Comparison of ENCODE assay signal across 8 cellular contexts in the genomic region with DNA sequence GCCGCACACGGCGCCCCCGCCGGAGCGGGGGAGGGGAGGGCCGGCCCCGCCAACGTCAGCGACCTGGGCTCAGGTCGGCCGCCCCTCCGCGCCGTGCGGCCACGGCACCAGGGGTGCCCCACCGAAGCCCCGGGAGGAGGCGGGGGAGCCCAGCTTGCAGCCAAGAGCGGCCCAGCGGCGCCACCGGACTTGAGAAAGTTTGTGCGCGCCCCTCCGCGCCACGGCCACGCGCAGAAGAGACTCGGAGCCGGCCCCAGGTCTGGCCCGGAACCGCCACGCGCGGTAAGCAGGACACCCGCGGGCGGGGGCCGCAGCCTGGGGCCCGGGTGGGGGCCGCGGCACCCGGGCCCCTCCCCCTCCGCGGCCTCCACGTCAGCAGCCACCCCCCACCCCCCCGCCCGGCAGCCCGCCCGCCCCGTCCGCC. TPM values are rescaled to one million over a fixed set of nuclear protein-coding genes. Genes with fewer than 3 reads are reported as not detected.
DNase-seq lines count a peak whose midpoint lies in the region; ATAC-seq, FAIRE-seq and TF ChIP-seq lines count a peak whose summit lies in the region.

No MANE protein-coding gene starts in this region.

- DNase-seq in GM12864 (ENCODE audit: low read depth) (no peak), H7 (peak; percentile 84), PC-3 (peak; percentile 10), HepG2 (ENCODE audit: low spot score) (no peak), thoracic aorta (ENCODE audit: low spot score) (no peak), midbrain (lab: John Stamatoyannopoulos, UW) (no peak), occipital lobe (lab: John Stamatoyannopoulos, UW) (no peak)
- peak; percentile 8 for DNase-seq in central memory CD4-positive, alpha-beta T cell

- H4K20me1 ChIP-seq in PC-3 (ENCODE audit: low read length) (peaks cover 38% of the 10 kb centered on the region), HepG2 (ENCODE audit: insufficient read depth, low read length) (peaks cover 49% of the 10 kb centered on the region)

- intact Hi-C loops in PC-3 (cut with micrococcal nuclease): loop anchor here (2.0 kb wide), 1 partner anchor 42 kb away; a partner anchor contains a TSS
- intact Hi-C loops in HepG2 (cut with micrococcal nuclease; ENCODE audit: unreplicated experiment): loop anchor here (2.0 to 10.0 kb wide), 2 partner anchors 42 to 82 kb away; a partner anchor contains a TSS

- H3K79me2 ChIP-seq in PC-3 (ENCODE audit: low read length): peaks cover 94% of the 10 kb centered on the region
- H3K79me2 ChIP-seq in HepG2 (ENCODE audit: insufficient read depth, low read length): peaks cover 94% of the 10 kb centered on the region

- TF ChIP-seq CTCF in GM12864 (IDR thresholded peaks at IDR 0.05; ENCODE audit: low read depth, low read length, missing control alignments): no peak
- TF ChIP-seq CTCF in PC-3 (conservative IDR thresholded peaks at IDR 0.05; ENCODE audit: low read depth, low read length): no peak
- TF ChIP-seq CTCF in HepG2 (CRISPR knock-in tag; IDR thresholded peaks at IDR 0.05): no peak; the same call in 1 of the 2 replicates
- TF ChIP-seq CTCF in thoracic aorta (IDR thresholded peaks at IDR 0.05): no peak

- ATAC-seq in PC-3: peak; percentile 41
- ATAC-seq in HepG2: peak; percentile 26
- ATAC-seq in thoracic aorta (ENCODE audit: insufficient number of reproducible peaks, low FRiP score, low read depth): no peak

- TF ChIP-seq POLR2A in HepG2 (IDR thresholded peaks at IDR 0.05; ENCODE audit: insufficient read depth in 1 of 2, low read depth in 2 of 2, low read length in 2 of 2): no peak

- POLR2A ChIA-PET in PC-3 (lab: Charles Lee; ENCODE audit: unreplicated experiment): no interaction called here
- POLR2A ChIA-PET in HepG2 (lab: Yijun Ruan, JAX): interaction anchor here (1.0 to 2.2 kb wide), 3 partner anchors 11 to 87 kb away, joined by 3 to 8 read pairs (median 3); a partner anchor contains a TSS

- peak overlapping the region; percentile 49 for H3K27ac ChIP-seq in PC-3 (ENCODE audit: low read length)
- H3K27ac ChIP-seq in HepG2 (ENCODE audit: extremely low read length, insufficient read depth, low read length): peak overlapping the region; percentile 85
- H3K27ac ChIP-seq in thoracic aorta: peak overlapping the region; percentile 93 to 94

- H3K9ac ChIP-seq in PC-3 (ENCODE audit: low read length): peak overlapping the region; percentile 87
- peak overlapping the region; percentile 97 for H3K9ac ChIP-seq in HepG2 (ENCODE audit: insufficient read depth, low read depth, low read length)

- BruUV-seq in PC-3 (replicated peaks; lab: Mats Ljungman, UMichigan) (no TSS peak), HepG2 (replicated peaks; lab: Mats Ljungman, UMichigan) (no TSS peak)

- H3K9me3 ChIP-seq in PC-3 (ENCODE audit: low read length) (no peaks in the 10 kb centered on the region), HepG2 (ENCODE audit: low read length) (no peaks in the 10 kb centered on the region), thoracic aorta (no peaks in the 10 kb centered on the region)

- H3K4me2 ChIP-seq in PC-3 (ENCODE audit: low read length): peak overlapping the region; percentile 95
- peak overlapping the region; percentile 97 for H3K4me2 ChIP-seq in HepG2 (ENCODE audit: low read depth, low read length)

- CTCF ChIA-PET in PC-3 (lab: Charles Lee) (no interaction called here), HepG2 (lab: Yijun Ruan, JAX; ENCODE audit: low intra/inter-chr PET ratio, low total read pairs) (no interaction called here)

- FAIRE-seq in HepG2 (lab: Jason Lieb, UNC): no peak

- H3K9me2 ChIP-seq in PC-3 (replicated peaks; ENCODE audit: low read length): no peaks in the 10 kb centered on the region

- peaks cover 2% of the 10 kb centered on the region; the same call in 1 of the 2 replicates for H3K36me3 ChIP-seq in H7 (replicated peaks; ENCODE audit: control insufficient read depth, insufficient read depth, low read length)
- H3K36me3 ChIP-seq in PC-3 (ENCODE audit: low read depth, low read length): peaks cover 15% of the 10 kb centered on the region; the same call in 1 of the 2 replicates
- H3K36me3 ChIP-seq in HepG2 (replicated peaks in 1 of 2; ENCODE audit: control insufficient read depth in 1 of 2, insufficient read depth in 2 of 2, low read length in 2 of 2): peaks cover 14 to 22% of the 10 kb centered on the region in 2 experiments
- H3K36me3 ChIP-seq in thoracic aorta: peaks cover 6% of the 10 kb centered on the region

- peak; percentile 35; the same call in 1 of the 2 replicates for TF ChIP-seq RAD21 in HepG2 (CRISPR knock-in tag; IDR thresholded peaks at IDR 0.05)

- no peaks in the 10 kb centered on the region for H3K27me3 ChIP-seq in H7 (ENCODE audit: control insufficient read depth, insufficient read depth, low read length)
- no peaks in the 10 kb centered on the region for H3K27me3 ChIP-seq in PC-3 (ENCODE audit: low read length)
- H3K27me3 ChIP-seq in HepG2 (ENCODE audit: control insufficient read depth in 1 of 2, insufficient read depth in 2 of 2, low read length in 2 of 2): no peaks in the 10 kb centered on the region; a peak in 1 of 5 replicates
- H3K27me3 ChIP-seq in thoracic aorta (replicated peaks; ENCODE audit: insufficient read depth): no peaks in the 10 kb centered on the region

- H2AFZ ChIP-seq in PC-3 (ENCODE audit: low read length): peak overlapping the region; percentile 63; the same call in 1 of the 2 replicates
- H2AFZ ChIP-seq in HepG2 (ENCODE audit: low read length): no peak overlapping the region

- no peaks in the 10 kb centered on the region for H3F3A ChIP-seq in PC-3 (ENCODE audit: low read length, unreplicated experiment)

- WGBS in HepG2 (ENCODE audit: low lambda C conversion rate): 1% methylated on average over 15 of the region's 55 CpGs

- in situ Hi-C loops in HepG2 (cut with HindIII; ENCODE audit: extremely low pct_ligation_motif_present, low pct_unique_long_range_greater_than_20kb): no loop called here

- peak overlapping the region; percentile 92 for H3K4me3 ChIP-seq in GM12864 (ENCODE audit: low read depth, low read length)
- H3K4me3 ChIP-seq in H7 (ENCODE audit: insufficient read depth, low read depth, low read length): peak overlapping the region; percentile 73
- peak overlapping the region; percentile 83 for H3K4me3 ChIP-seq in PC-3 (ENCODE audit: low read length)
- H3K4me3 ChIP-seq in HepG2 (replicated peaks in 1 of 3; ENCODE audit: insufficient read depth in 1 of 3, low read depth in 2 of 3, low read length in 3 of 3): peak overlapping the region; percentile 75 to 91 (median 80)
- peak overlapping the region; percentile 97 for H3K4me3 ChIP-seq in thoracic aorta

- H3K4me1 ChIP-seq in PC-3 (ENCODE audit: insufficient read depth, low read length) (peaks cover 25% of the 10 kb centered on the region), HepG2 (ENCODE audit: insufficient read depth, low read length) (peaks cover 70% of the 10 kb centered on the region), thoracic aorta (ENCODE audit: control insufficient read depth in 1 of 2, low read depth in 2 of 2) (peaks cover 26 to 42% of the 10 kb centered on the region in 2 donors)

- no peak for TF ChIP-seq EP300 in HepG2 (IDR thresholded peaks at IDR 0.05; ENCODE audit: low read depth in 2 of 2, low read length in 2 of 2)
- TF ChIP-seq EP300 in HepG2 (CRISPR knock-in tag; IDR thresholded peaks at IDR 0.05; ENCODE audit: borderline replicate concordance): no peak

RNA-seq across cellular contexts. Expression of a gene that starts 43.2 kb away (rescaled TPM):
- 362 and 415 TPM in 2 replicates for total RNA-seq in H7 (2014; rRNA removed; shearing (Covaris generic))
- 410 and 505 TPM in 2 replicates for total RNA-seq in PC-3 (2014; rRNA removed)
- 707 and 912 TPM in 2 replicates for total RNA-seq in HepG2 (2016; rRNA removed; fragmentation: Illumina TruSeq; extraction: Trizol)
- 195 and 216 TPM in 2 replicates for total RNA-seq in HepG2 (2016; cell fraction: cytosol; rRNA removed; fragmentation: Illumina TruSeq; extraction: Trizol; ENCODE audit: low read depth)
- total RNA-seq in HepG2 (2016; cell fraction: insoluble cytoplasmic fraction; rRNA removed; fragmentation: Illumina TruSeq; extraction: Trizol): 687 and 831 TPM in 2 replicates
- 620 and 676 TPM in 2 replicates for total RNA-seq in HepG2 (2016; cell fraction: membrane; rRNA removed; fragmentation: Illumina TruSeq; extraction: Trizol)
- total RNA-seq in HepG2 (2016; cell fraction: nucleus; rRNA removed; fragmentation: Illumina TruSeq; extraction: Trizol): 437 and 494 TPM in 2 replicates
- polyA plus RNA-seq in HepG2 (2011; rRNA removed): 434 and 464 TPM in 2 replicates
- 419 and 448 TPM in 2 replicates for polyA plus RNA-seq in HepG2 (2011; cell fraction: cytosol; rRNA removed)
- 618 and 764 TPM in 2 replicates for polyA plus RNA-seq in HepG2 (2011; cell fraction: nucleus; rRNA removed)
- 461 and 517 TPM in 2 replicates for polyA plus RNA-seq in HepG2 (2012)
- 179 and 188 TPM in 2 replicates for polyA plus RNA-seq in HepG2 (2016; cell fraction: cytosol; fragmentation: Illumina TruSeq; extraction: Trizol; ENCODE audit: low read depth)
- polyA plus RNA-seq in HepG2 (2016; cell fraction: insoluble cytoplasmic fraction; fragmentation: Illumina TruSeq; extraction: Trizol; ENCODE audit: low read depth): 695 and 895 TPM in 2 replicates
- polyA plus RNA-seq in HepG2 (2016; cell fraction: membrane; fragmentation: Illumina TruSeq; extraction: Trizol; ENCODE audit: low read depth): 483 and 563 TPM in 2 replicates
- 674 and 742 TPM in 2 replicates for polyA plus RNA-seq in HepG2 (2016; cell fraction: nucleus; fragmentation: Illumina TruSeq; extraction: Trizol; ENCODE audit: insufficient read depth, low read depth)
- 303 and 643 TPM in 2 replicates for polyA minus RNA-seq in HepG2 (2011; rRNA and poly(A)+ RNA removed; ENCODE audit: low replicate concordance)
- polyA minus RNA-seq in HepG2 (2011; cell fraction: cytosol; rRNA and poly(A)+ RNA removed): 590 and 596 TPM in 2 replicates
- 603 and 678 TPM in 2 replicates for polyA minus RNA-seq in HepG2 (2011; cell fraction: nucleus; rRNA and poly(A)+ RNA removed)
- total RNA-seq in thoracic aorta: 100 to 1,000 TPM; 404 to 447 TPM
- 138 TPM for total RNA-seq in occipital lobe

RNA-seq across cellular contexts. Expression of a gene that starts 43.4 kb away (rescaled TPM):
- total RNA-seq in H7 (2014; rRNA removed; shearing (Covaris generic)): 249 and 274 TPM in 2 replicates
- total RNA-seq in PC-3 (2014; rRNA removed) (185 and 207 TPM in 2 replicates), HepG2 (2016; rRNA removed; fragmentation: Illumina TruSeq; extraction: Trizol) (493 and 750 TPM in 2 replicates), thoracic aorta (100 to 1,000 TPM; 289 to 405 TPM), occipital lobe (266 TPM)
- total RNA-seq in HepG2 (2016; cell fraction: cytosol; rRNA removed; fragmentation: Illumina TruSeq; extraction: Trizol; ENCODE audit: low read depth): 68.0 and 78.0 TPM in 2 replicates
- total RNA-seq in HepG2 (2016; cell fraction: insoluble cytoplasmic fraction; rRNA removed; fragmentation: Illumina TruSeq; extraction: Trizol): 485 and 732 TPM in 2 replicates
- total RNA-seq in HepG2 (2016; cell fraction: membrane; rRNA removed; fragmentation: Illumina TruSeq; extraction: Trizol): 155 and 168 TPM in 2 replicates
- 303 and 351 TPM in 2 replicates for total RNA-seq in HepG2 (2016; cell fraction: nucleus; rRNA removed; fragmentation: Illumina TruSeq; extraction: Trizol)
- polyA plus RNA-seq in HepG2 (2011; rRNA removed): 579 and 733 TPM in 2 replicates
- polyA plus RNA-seq in HepG2 (2011; cell fraction: cytosol; rRNA removed): 208 and 366 TPM in 2 replicates
- polyA plus RNA-seq in HepG2 (2011; cell fraction: nucleus; rRNA removed): 383 and 475 TPM in 2 replicates
- polyA plus RNA-seq in HepG2 (2012): 320 and 513 TPM in 2 replicates
- 35.1 and 36.8 TPM in 2 replicates for polyA plus RNA-seq in HepG2 (2016; cell fraction: cytosol; fragmentation: Illumina TruSeq; extraction: Trizol; ENCODE audit: low read depth)
- 746 and 761 TPM in 2 replicates for polyA plus RNA-seq in HepG2 (2016; cell fraction: insoluble cytoplasmic fraction; fragmentation: Illumina TruSeq; extraction: Trizol; ENCODE audit: low read depth)
- polyA plus RNA-seq in HepG2 (2016; cell fraction: membrane; fragmentation: Illumina TruSeq; extraction: Trizol; ENCODE audit: low read depth): 102 and 104 TPM in 2 replicates
- 515 and 562 TPM in 2 replicates for polyA plus RNA-seq in HepG2 (2016; cell fraction: nucleus; fragmentation: Illumina TruSeq; extraction: Trizol; ENCODE audit: insufficient read depth, low read depth)
- polyA minus RNA-seq in HepG2 (2011; rRNA and poly(A)+ RNA removed; ENCODE audit: low replicate concordance): 234 and 609 TPM in 2 replicates
- polyA minus RNA-seq in HepG2 (2011; cell fraction: cytosol; rRNA and poly(A)+ RNA removed): 218 and 237 TPM in 2 replicates
- 446 and 458 TPM in 2 replicates for polyA minus RNA-seq in HepG2 (2011; cell fraction: nucleus; rRNA and poly(A)+ RNA removed)

Comparison
In these comparisons a context has a peak if more than half of its experiments do, and no peak if none do; other contexts are left out.
1. DNase-seq: peak in H7 (single experiment), PC-3 (single experiment) and central memory CD4-positive, alpha-beta T cell (single experiment); none in GM12864 (single experiment), HepG2 (single experiment), thoracic aorta (single experiment), midbrain (single experiment) and occipital lobe (single experiment).
2. Peak in every context shown above with its lines, with median percentiles within 50 percentile points of each other: H3K4me3 ChIP-seq and H3K27ac ChIP-seq.